ENCODE assay signal across 1 cellular context in the genomic region with DNA sequence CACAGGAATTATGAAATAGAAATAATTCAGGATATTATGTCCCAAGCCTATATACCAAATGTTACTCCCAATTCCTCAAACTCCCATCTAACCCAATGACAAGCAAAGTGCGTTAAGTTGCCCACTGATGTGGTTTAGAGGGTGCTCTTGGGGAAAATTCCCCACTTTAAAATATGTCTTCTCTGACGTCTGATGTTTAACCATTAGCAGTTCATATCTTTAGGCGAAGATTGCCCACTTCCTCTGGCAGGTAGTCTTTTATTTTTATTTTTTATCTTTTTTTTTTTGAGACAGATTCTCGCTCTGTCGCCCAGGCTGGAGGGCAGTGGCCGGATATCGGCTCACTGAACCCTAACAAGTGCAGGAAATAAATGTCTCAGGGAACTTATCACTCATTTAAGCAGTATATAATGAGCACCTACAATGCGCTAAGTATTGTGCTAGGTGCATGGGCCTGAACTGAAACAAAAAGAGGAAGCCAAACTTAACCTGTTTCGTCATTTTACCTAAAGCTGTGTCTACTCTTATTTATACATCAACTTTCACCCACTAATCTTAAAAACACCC.
TF ChIP-seq lines count a peak whose summit lies in the region.

No MANE protein-coding gene starts in this region.

TF ChIP-seq in H1, 55 proteins besides CTCF, POLR2A, EP300 and RAD21:
- TF ChIP-seq RBBP5 (IDR thresholded peaks at IDR 0.05; ENCODE audit: borderline replicate concordance, low read depth, low read length): no peak
